In genomic region chr11:131845255-131845654, GRCh38 we compare ENCODE assay signal across 25 cellular contexts.
DNase-seq lines count a peak whose midpoint lies in the region; ATAC-seq, FAIRE-seq and TF ChIP-seq lines count a peak whose summit lies in the region.
"Had no signal": no experiment of that assay in that cellular context is flagged by ENCODE, and none has a peak within 500 bp of the region (broad histone marks: within the 10 kb centered on the region; RNA-seq: fewer than 3 reads in every experiment).

No MANE protein-coding gene starts in this region.

- no peak overlapping the region for H2BK12ac ChIP-seq in H1 (ENCODE audit: low read depth, low read length)

- no peaks in the 10 kb centered on the region for H3K9me3 ChIP-seq in H1 (ENCODE audit: insufficient read depth in 2 of 2, low read depth in 1 of 2, low read length in 1 of 2)
- no peaks in the 10 kb centered on the region for H3K9me3 ChIP-seq in iPS-20b (ENCODE audit: insufficient read depth, low read depth, low read length)
- no peaks in the 10 kb centered on the region for H3K9me3 ChIP-seq in parathyroid adenoma (ENCODE audit: control insufficient read depth, low read length)
- H3K9me3 ChIP-seq: BE2C had no signal

- no peak overlapping the region for H3K18ac ChIP-seq in H1 (ENCODE audit: extremely low read depth, low read length)

- H2AK5ac ChIP-seq in H1 (ENCODE audit: low read depth, low read length): no peak overlapping the region

- H3K14ac ChIP-seq in H1 (ENCODE audit: insufficient read length): no peak overlapping the region

- no peak overlapping the region for H3K56ac ChIP-seq in H1 (replicated peaks; ENCODE audit: insufficient read length, low read depth, low read length)

- H2BK120ac ChIP-seq in H1 (replicated peaks; ENCODE audit: low read depth, low read length): no peak overlapping the region

- POLR2A ChIA-PET in H1 (lab: Charles Lee; ENCODE audit: partially characterized antibody): interaction anchor here (0.6 kb wide), 1 partner anchor 77 kb away, joined by 3 read pairs; no protein-coding TSS in a partner anchor

- H3K79me1 ChIP-seq in H1 (ENCODE audit: low read depth, low read length): no peaks in the 10 kb centered on the region

- H3K4me1 ChIP-seq in H1 (replicated peaks in 1 of 4; ENCODE audit: control insufficient read depth in 3 of 4, insufficient read depth in 4 of 4, low read length in 3 of 4): peaks cover 0 to 13% (median 2%) of the 10 kb centered on the region in 4 experiments; a peak in 3 of 7 replicates
- peaks cover 44% of the 10 kb centered on the region; the same call in 1 of the 2 replicates for H3K4me1 ChIP-seq in iPS-20b (ENCODE audit: insufficient read depth, low read length)
- peaks cover 20% of the 10 kb centered on the region for H3K4me1 ChIP-seq in parathyroid adenoma
- H3K4me1 ChIP-seq: BE2C had no signal

- TF ChIP-seq RAD21 in H1 (IDR thresholded peaks at IDR 0.05 in 1 of 2, conservative IDR thresholded peaks at IDR 0.05 in 1 of 2; ENCODE audit: low read depth in 2 of 2, low read length in 2 of 2): no peak

- no peak for TF ChIP-seq POLR2A in H1 (IDR thresholded peaks at IDR 0.05; ENCODE audit: control extremely low read depth in 1 of 2, low read depth in 2 of 2, low read length in 2 of 2)

- no peaks in the 10 kb centered on the region for H3K36me3 ChIP-seq in H7 (replicated peaks; ENCODE audit: control insufficient read depth, insufficient read depth, low read length)
- no peaks in the 10 kb centered on the region; a peak in 1 of 8 replicates for H3K36me3 ChIP-seq in H1 (ENCODE audit: control insufficient read depth in 2 of 4, insufficient read depth in 4 of 4, low read length in 3 of 4)
- no peaks in the 10 kb centered on the region for H3K36me3 ChIP-seq in iPS-20b (ENCODE audit: insufficient read depth, low read depth, low read length)
- no peaks in the 10 kb centered on the region for H3K36me3 ChIP-seq in parathyroid adenoma (ENCODE audit: control insufficient read depth, insufficient read depth, low read length)
- H3K36me3 ChIP-seq: BE2C had no signal

- H4K8ac ChIP-seq in H1 (ENCODE audit: extremely low read depth, insufficient read depth, low read length): no peak overlapping the region

- H4K91ac ChIP-seq in H1 (replicated peaks; ENCODE audit: insufficient read length, low read length): no peak overlapping the region

- no peak overlapping the region for H3K4ac ChIP-seq in H1 (replicated peaks; ENCODE audit: insufficient read length, low read depth, low read length)

- H3K9ac ChIP-seq in H1 (replicated peaks in 1 of 4; ENCODE audit: extremely low read depth in 1 of 4, low read depth in 3 of 4, low read length in 3 of 4) (no peak overlapping the region), iPS-20b (ENCODE audit: low read depth, low read length) (no peak overlapping the region), parathyroid adenoma (no peak overlapping the region)

- H2AFZ ChIP-seq in H1 (ENCODE audit: low read length) (no peak overlapping the region), parathyroid adenoma (no peak overlapping the region)
- H2AFZ ChIP-seq: PC-9 had no signal

- H3K27ac ChIP-seq in H1 (ENCODE audit: low read depth, low read length) (no peak overlapping the region), iPS-20b (ENCODE audit: low read length) (no peak overlapping the region), parathyroid adenoma (peak overlapping the region; percentile 78)
- H3K27ac ChIP-seq: PC-9 had no signal

- H3K4me2 ChIP-seq in H1 (ENCODE audit: insufficient read depth in 1 of 2, low read depth in 2 of 2, low read length in 2 of 2): peak overlapping the region; percentile 31 to 45; a peak in 1 of 4 replicates
- H3K4me2 ChIP-seq in parathyroid adenoma (ENCODE audit: low read length): peak overlapping the region; percentile 49
- H3K4me2 ChIP-seq: PC-9 had no signal

- no peak for TF ChIP-seq CTCF in H1 (IDR thresholded peaks at IDR 0.05; ENCODE audit: control extremely low read depth in 1 of 3, insufficient read depth in 1 of 3, low read depth in 1 of 3, low read length in 3 of 3)
- TF ChIP-seq CTCF in parathyroid adenoma (IDR thresholded peaks at IDR 0.05): no peak

- H3K79me2 ChIP-seq in H1 (ENCODE audit: control insufficient read depth in 1 of 2, insufficient read depth in 2 of 2, low read length in 2 of 2) (no peaks in the 10 kb centered on the region), parathyroid adenoma (no peaks in the 10 kb centered on the region)

- no peaks in the 10 kb centered on the region for H4K20me1 ChIP-seq in H1 (replicated peaks in 1 of 2; ENCODE audit: control insufficient read depth in 1 of 2, insufficient read depth in 2 of 2, low read length in 2 of 2)

- H3K23me2 ChIP-seq in H1 (ENCODE audit: low read depth, low read length): no peaks in the 10 kb centered on the region

- CTCF ChIA-PET in H1 (lab: Charles Lee; ENCODE audit: partially characterized antibody): interaction anchor here (1.4 to 1.8 kb wide), 4 partner anchors 16 to 97 kb away, joined by 3 to 9 read pairs (median 5); no protein-coding TSS in a partner anchor

- TF ChIP-seq EP300 in H1 (IDR thresholded peaks at IDR 0.05; ENCODE audit: borderline replicate concordance in 1 of 2, low read depth in 2 of 2, low read length in 2 of 2): no peak

- peak; percentile 50 for FAIRE-seq in H1 (lab: Jason Lieb, UNC)
- FAIRE-seq: GM12891, GM19239 had no signal

- peak; percentile 44 for DNase-seq in H7
- peak; percentile 46 to 63 for DNase-seq in H1 (ENCODE audit: low read depth in 1 of 2, low spot score in 2 of 2)
- DNase-seq in SHP77 treated with DMSO at 0.1 percent for 48 hours (lab: John Stamatoyannopoulos, UW): no peak
- no peak for DNase-seq in NCI-H2107 treated with DMSO at 0.1 percent for 48 hours (lab: John Stamatoyannopoulos, UW; ENCODE audit: unreplicated experiment)
- DNase-seq: 8988T; ACHN; BE2C; Calu3; DMS79 treated with DMSO at 0.1 percent for 48 hours; GF-D8; NCI-H1048; NCI-H1417; NCI-H187; NCI-H2081 treated with DMSO at 0.1 percent for 48 hours; NCI-H524; NCI-H774; NK-92 treated with Interleukin-12 subunit alpha and Interleukin-12 subunit beta, amount 100 ng/mL, for 24 hours; PC-9; Right ventricle myocardium superior had no signal

- H3K27me3 ChIP-seq in H7 (ENCODE audit: control insufficient read depth, insufficient read depth, low read length): no peaks in the 10 kb centered on the region
- no peaks in the 10 kb centered on the region for H3K27me3 ChIP-seq in H1 (replicated peaks in 1 of 4; ENCODE audit: control insufficient read depth in 3 of 4, extremely low read depth in 1 of 4, insufficient read depth in 3 of 4, low read length in 3 of 4)
- no peaks in the 10 kb centered on the region for H3K27me3 ChIP-seq in iPS-20b (ENCODE audit: insufficient read depth, low read length)
- no peaks in the 10 kb centered on the region for H3K27me3 ChIP-seq in parathyroid adenoma (ENCODE audit: control insufficient read depth, insufficient read depth, low read length)
- H3K27me3 ChIP-seq: BE2C had no signal

- no peak overlapping the region for H2BK20ac ChIP-seq in H1 (ENCODE audit: low read length)

- no peak for ATAC-seq in GM21619 (IDR thresholded peaks at IDR 0.05; ENCODE audit: unreplicated experiment)
- ATAC-seq: HCT116 had no signal

- WGBS in H1 (ENCODE audit: extremely low coverage in 1 of 2, insufficient coverage in 1 of 2, insufficient read length in 1 of 2, insufficient replicate concordance in 2 of 2, low coverage in 1 of 2, low lambda C conversion rate in 2 of 2, missing lambda C conversion rate in 1 of 2), 2 experiments: 10% methylated on average over 4 of the region's 4 CpGs; no CpG with 5 or more reads in 1 of the 2 experiments

- no peak overlapping the region for H2BK5ac ChIP-seq in H1 (ENCODE audit: low read depth, low read length)

- no peak overlapping the region for H3K4me3 ChIP-seq in H7 (ENCODE audit: insufficient read depth, low read depth, low read length)
- peak overlapping the region in 1 of 4 experiments; percentile 35; a peak in 1 of 8 replicates for H3K4me3 ChIP-seq in H1 (ENCODE audit: extremely low read depth in 1 of 4, insufficient read depth in 2 of 4, low read depth in 3 of 4, low read length in 4 of 4)
- H3K4me3 ChIP-seq in iPS-20b (ENCODE audit: low read length): peak overlapping the region; percentile 17; the same call in 1 of the 2 replicates
- H3K4me3 ChIP-seq in parathyroid adenoma (ENCODE audit: low read depth, low read length): no peak overlapping the region
- H3K4me3 ChIP-seq: PC-9 had no signal

- no peak overlapping the region for H2BK15ac ChIP-seq in H1 (ENCODE audit: low read length)

- no peak overlapping the region for H3K23ac ChIP-seq in H1 (ENCODE audit: insufficient read length)

- H4K5ac ChIP-seq in H1 (ENCODE audit: insufficient read length, low read depth, low read length): peak overlapping the region; percentile 75

TF ChIP-seq in H1, 55 proteins besides CTCF, POLR2A, EP300 and RAD21 (continues in another document):
- TF ChIP-seq HDAC2 (IDR thresholded peaks at IDR 0.05; ENCODE audit: borderline replicate concordance in 1 of 2, low read depth in 2 of 2, low read length in 2 of 2): peak in 1 of 2 experiments; percentile 82; a peak in 1 of 4 replicates
- TF ChIP-seq TEAD4 (IDR thresholded peaks at IDR 0.05; ENCODE audit: low read depth, low read length): peak; percentile 18; the same call in 1 of the 2 replicates
- no peak for TF ChIP-seq POLR2AphosphoS5 (IDR thresholded peaks at IDR 0.05; ENCODE audit: low read depth, low read length)
- TF ChIP-seq SAP30 (IDR thresholded peaks at IDR 0.05; ENCODE audit: insufficient read depth, insufficient replicate concordance, low read length): no peak
- TF ChIP-seq TCF12 (IDR thresholded peaks at IDR 0.05; ENCODE audit: low read depth, low read length): 0 out of 2 replicates have a peak, but pooled peaks have one; percentile 17

Comparison
In these comparisons a context has a peak if more than half of its experiments do, and no peak if none do; other contexts are left out.
1. DNase-seq: peak in H7 (single experiment) and H1 (2 of 2); none in SHP77 treated with DMSO at 0.1 percent for 48 hours (single experiment) and NCI-H2107 treated with DMSO at 0.1 percent for 48 hours (single experiment).